17 cellular contexts compared by ENCODE assay signal in the genomic region with DNA sequence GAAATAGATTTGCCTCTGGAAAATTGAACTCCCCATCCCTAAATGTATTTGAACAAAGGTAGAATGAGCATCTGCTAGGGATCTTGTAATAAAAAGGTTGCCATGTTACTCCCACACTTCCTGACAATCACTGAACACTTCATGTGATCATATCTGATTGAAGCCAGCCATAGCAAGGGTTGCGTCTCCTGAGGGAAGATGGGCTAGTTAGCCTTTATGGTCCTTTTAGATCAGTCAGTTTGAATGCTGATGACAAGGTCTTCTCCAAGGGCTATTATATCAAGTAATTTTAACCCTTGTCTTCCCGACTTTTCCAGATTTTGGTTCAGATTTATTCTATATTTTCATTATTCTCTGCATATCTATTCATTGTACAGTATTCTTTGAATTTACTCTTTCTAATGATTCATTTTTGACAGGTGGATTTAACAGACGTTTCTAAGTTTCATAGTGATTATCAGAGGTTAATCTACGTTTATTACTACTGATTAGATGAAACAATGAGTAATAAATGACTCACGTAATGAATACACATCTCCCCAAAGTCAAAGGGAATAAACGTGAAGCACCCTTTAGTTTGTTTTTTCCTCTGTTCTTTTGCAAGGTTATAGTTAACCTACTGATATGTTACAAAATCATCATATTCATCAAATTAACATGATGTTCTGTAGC. TPM values are rescaled to one million over a fixed set of nuclear protein-coding genes. Genes with fewer than 3 reads are reported as not detected.
DNase-seq lines count a peak whose midpoint lies in the region; ATAC-seq, FAIRE-seq and TF ChIP-seq lines count a peak whose summit lies in the region.
"Had no signal": no experiment of that assay in that cellular context is flagged by ENCODE, and none has a peak within 500 bp of the region (broad histone marks: within the 10 kb centered on the region; RNA-seq: fewer than 3 reads in every experiment).

No MANE protein-coding gene starts in this region.

- intact Hi-C loops in sciatic nerve (cut with DNase I) = no loop called here

- no peaks in the 10 kb centered on the region for H3K9me2 ChIP-seq in GM23338 (ENCODE audit: insufficient read depth)

- no peak overlapping the region for H2AFZ ChIP-seq in GM23338

- TF ChIP-seq CTCF in GM12865 (IDR thresholded peaks at IDR 0.05; ENCODE audit: insufficient read depth, low read depth, low read length, missing control alignments) (no peak), bronchial epithelial cell (IDR thresholded peaks at IDR 0.05; ENCODE audit: insufficient read depth, low read length, severe bottlenecking) (no peak), GM23338 (conservative IDR thresholded peaks at IDR 0.05; ENCODE audit: low read depth in 2 of 2) (no peak)

- peaks cover 4% of the 10 kb centered on the region for H3K36me3 ChIP-seq in bronchial epithelial cell (ENCODE audit: control insufficient read depth, insufficient read depth, low read length)
- H3K36me3 ChIP-seq in GM23338 (ENCODE audit: insufficient read depth) = no peaks in the 10 kb centered on the region
- H3K36me3 ChIP-seq: breast epithelium had no signal

- peak; percentile 45 for ATAC-seq in HG03159 (IDR thresholded peaks at IDR 0.05; ENCODE audit: unreplicated experiment)
- no peak for ATAC-seq in GM23338
- ATAC-seq in sciatic nerve = no peak
- ATAC-seq: CD8-positive, alpha-beta T cell; gastroesophageal sphincter had no signal

- no peaks in the 10 kb centered on the region for H3K36me3 Mint-ChIP-seq in GM23338 (ENCODE audit: low read depth)

- H3K9me3 Mint-ChIP-seq in GM23338 = no peaks in the 10 kb centered on the region
- H3K9me3 Mint-ChIP-seq: activated CD4-positive, alpha-beta T cell treated with anti-CD3 and anti-CD28 coated beads, Interleukin-2, amount 10 ng/mL, durations not matched to agents 7 days and 5 days; CD8-positive, alpha-beta T cell had no signal

- DNase-seq in DMS53 (lab: John Stamatoyannopoulos, UW) (peak; percentile 28), DMS53 treated with DMSO at 0.1 percent for 48 hours (lab: John Stamatoyannopoulos, UW; ENCODE audit: unreplicated experiment) (no peak), GM12865 (ENCODE audit: low read depth) (peak; percentile 14), bronchial epithelial cell (ENCODE audit: low read depth) (peak; percentile 61), GM23338 (ENCODE audit: low spot score) (no peak), sciatic nerve (ENCODE audit: low spot score) (no peak)
- no peak for DNase-seq in stimulated activated naive CD4-positive, alpha-beta T cell treated with Interleukin-2 at 50 U/mL for 16 hours (lab: John Stamatoyannopoulos, UW)
- DNase-seq: 8988T; activated CD4-positive, alpha-beta T cell treated with anti-CD3 and anti-CD28 coated beads, Interleukin-2, amount 10 ng/mL, durations not matched to agents 7 days and 5 days; activated gamma-delta T cell treated with Interleukin-2 at 50 U/mL for 16 hours; CD8-positive, alpha-beta T cell; mesenchymal stem cell; NCI-H1694 treated with DMSO at 0.1 percent for 48 hours; NCI-H526 treated with DMSO at 0.1 percent for 48 hours had no signal

- H4K20me1 ChIP-seq in GM23338 (replicated peaks; ENCODE audit: insufficient read depth) = peaks cover 4% of the 10 kb centered on the region; the same call in 1 of the 2 replicates

- H3K27ac Mint-ChIP-seq in GM23338 = no peak overlapping the region
- H3K27ac Mint-ChIP-seq: activated CD4-positive, alpha-beta T cell treated with anti-CD3 and anti-CD28 coated beads, Interleukin-2, amount 10 ng/mL, durations not matched to agents 7 days and 5 days; CD8-positive, alpha-beta T cell had no signal

- no peaks in the 10 kb centered on the region for H3K79me2 ChIP-seq in GM23338 (replicated peaks; ENCODE audit: insufficient read depth)

- no peak overlapping the region for H3K27ac ChIP-seq in GM23338 (ENCODE audit: low read depth)
- H3K27ac ChIP-seq: gastroesophageal sphincter had no signal

- H3K4me3 Mint-ChIP-seq in GM23338 = no peak overlapping the region
- H3K4me3 Mint-ChIP-seq: activated CD4-positive, alpha-beta T cell treated with anti-CD3 and anti-CD28 coated beads, Interleukin-2, amount 10 ng/mL, durations not matched to agents 7 days and 5 days; CD8-positive, alpha-beta T cell had no signal

- no peak for FAIRE-seq in bronchial epithelial cell (lab: Jason Lieb, UNC)

- no peak overlapping the region for H3K4me3 ChIP-seq in GM12865 (ENCODE audit: low read depth, low read length)
- H3K4me3 ChIP-seq in bronchial epithelial cell (ENCODE audit: low read depth, low read length) = no peak overlapping the region
- no peak overlapping the region for H3K4me3 ChIP-seq in GM23338
- H3K4me3 ChIP-seq: breast epithelium, gastroesophageal sphincter had no signal

- H3K4me1 ChIP-seq in GM23338 (ENCODE audit: insufficient read depth) = no peaks in the 10 kb centered on the region
- H3K4me1 ChIP-seq: breast epithelium had no signal

- H3K27me3 ChIP-seq in bronchial epithelial cell (ENCODE audit: control insufficient read depth, insufficient read depth, low read length) (no peaks in the 10 kb centered on the region), GM23338 (ENCODE audit: insufficient read depth) (no peaks in the 10 kb centered on the region)
- H3K27me3 ChIP-seq: breast epithelium, gastroesophageal sphincter had no signal

- H3K4me1 Mint-ChIP-seq in GM23338 = peaks cover 5% of the 10 kb centered on the region; the same call in 2 of the 3 replicates

- H3K27me3 Mint-ChIP-seq in GM23338 (ENCODE audit: insufficient read depth, low read depth, poor library complexity) = no peaks in the 10 kb centered on the region
- H3K27me3 Mint-ChIP-seq: activated CD4-positive, alpha-beta T cell treated with anti-CD3 and anti-CD28 coated beads, Interleukin-2, amount 10 ng/mL, durations not matched to agents 7 days and 5 days had no signal

- no peak overlapping the region for H3K4me2 ChIP-seq in GM23338

- H3F3A ChIP-seq in GM23338 (replicated peaks; ENCODE audit: low read depth) = no peaks in the 10 kb centered on the region

TF ChIP-seq in GM23338, 12 proteins besides CTCF, POLR2A, EP300 and RAD21 (continues in another document):
- TF ChIP-seq STAT1 (IDR thresholded peaks at IDR 0.05; ENCODE audit: unreplicated experiment) (no peak), EZH2 (IDR thresholded peaks at IDR 0.05; ENCODE audit: low read depth, unreplicated experiment) (no peak), EZH2phosphoT487 (IDR thresholded peaks at IDR 0.05; ENCODE audit: unreplicated experiment) (no peak), JUNB (IDR thresholded peaks at IDR 0.05; ENCODE audit: unreplicated experiment) (no peak), ZNF331 (CRISPR knock-in tag; IDR thresholded peaks at IDR 0.05; ENCODE audit: low read depth) (no peak), NANOG (IDR thresholded peaks at IDR 0.05; ENCODE audit: borderline replicate concordance) (no peak), CREB1 (CRISPR knock-in tag; IDR thresholded peaks at IDR 0.05; ENCODE audit: low read depth) (no peak), POLR2AphosphoS5 (IDR thresholded peaks at IDR 0.05; ENCODE audit: low read depth) (no peak), ZNF114 (CRISPR knock-in tag; IDR thresholded peaks at IDR 0.05) (no peak)

RNA-seq across cellular contexts. Expression of gene CSGALNACT2, which starts 28.1 kb away (rescaled TPM):
- total RNA-seq in bronchial epithelial cell = 15.0 and 17.4 TPM in 2 replicates
- 3.7 and 4.6 TPM in 2 replicates for total RNA-seq in GM23338 (2014; rRNA removed; shearing (Covaris generic))
- 2.4 and 3.0 TPM in 2 replicates for polyA plus RNA-seq in GM23338 (2016; fragmentation: Nextera tagmentation; extraction: Ambion mirVana)
- total RNA-seq in sciatic nerve = 31.5 TPM

Comparison
In these comparisons a context has a peak if more than half of its experiments do, and no peak if none do; other contexts are left out.
1. DNase-seq: peak in DMS53 (single experiment), GM12865 (single experiment) and bronchial epithelial cell (single experiment); none in DMS53 treated with DMSO at 0.1 percent for 48 hours (single experiment), stimulated activated naive CD4-positive, alpha-beta T cell treated with Interleukin-2 at 50 U/mL for 16 hours (single experiment), GM23338 (single experiment) and sciatic nerve (single experiment).